Comparison of ENCODE assay signal across 8 cellular contexts in genomic region chr1:219173434-219173757, GRCh38. TPM values are rescaled to one million over a fixed set of nuclear protein-coding genes. Genes with fewer than 3 reads are reported as not detected.
DNase-seq lines count a peak whose midpoint lies in the region; ATAC-seq, FAIRE-seq and TF ChIP-seq lines count a peak whose summit lies in the region.

No MANE protein-coding gene starts in this region.

- H3K27ac ChIP-seq in WERI-Rb-1 = peak overlapping the region; percentile 79
- H3K27ac ChIP-seq in keratinocyte (ENCODE audit: control insufficient read depth, insufficient read depth, low read length) = peak overlapping the region; percentile 96

- H3K36me3 ChIP-seq in WERI-Rb-1 (no peaks in the 10 kb centered on the region), keratinocyte (ENCODE audit: control insufficient read depth in 2 of 2, extremely low read depth in 1 of 2, insufficient read depth in 2 of 2, low read length in 2 of 2) (peaks cover 0 to 4% of the 10 kb centered on the region in 2 experiments)

- ATAC-seq in HG02642 (IDR thresholded peaks at IDR 0.05; ENCODE audit: poor library complexity, unreplicated experiment) = peak; percentile 3

- peaks cover 30% of the 10 kb centered on the region for H3K4me1 Mint-ChIP-seq in type B pancreatic cell (ENCODE audit: unreplicated experiment)

- dilution Hi-C loops in keratinocyte (cut with MboI; ENCODE audit: extremely low pct_ligation_motif_present, low sequenced_read_pairs) = no loop called here

- H3K4me2 ChIP-seq in keratinocyte (ENCODE audit: control insufficient read depth, extremely low read depth, insufficient read depth, low read depth, low read length) = peak overlapping the region; percentile 99

- no peaks in the 10 kb centered on the region for H3K27me3 Mint-ChIP-seq in type B pancreatic cell

- H3K27ac Mint-ChIP-seq in type B pancreatic cell = peak overlapping the region; percentile 91

- no peak for DNase-seq in D721Med (ENCODE audit: insufficient read length, low spot score)
- no peak for DNase-seq in WERI-Rb-1
- no peak for DNase-seq in keratinocyte (ENCODE audit: low read depth, low spot score)
- DNase-seq in type B pancreatic cell (ENCODE audit: extremely low spot score, unreplicated experiment) = no peak
- no peak for DNase-seq in activated CD8-positive, alpha-beta memory T cell treated with anti-CD3 and anti-CD28 coated beads, Interleukin-2, amount 50 U/mL, for 48 hours
- no peak for DNase-seq in NCI-H446 (lab: John Stamatoyannopoulos, UW)
- no peak for DNase-seq in AML-193 (lab: John Stamatoyannopoulos, UW)

- H4K20me1 ChIP-seq in keratinocyte (ENCODE audit: control insufficient read depth, extremely low read depth, insufficient read depth, low read length) = no peaks in the 10 kb centered on the region

- H3K4me3 ChIP-seq in WERI-Rb-1 (ENCODE audit: low read depth, low read length) (peak overlapping the region; percentile 74), keratinocyte (ENCODE audit: control insufficient read depth in 2 of 3, extremely low read depth in 1 of 3, insufficient read depth in 2 of 3, low read depth in 1 of 3, low read length in 3 of 3) (peak overlapping the region; percentile 81 to 89 (median 88))

- H3K4me1 ChIP-seq in keratinocyte (ENCODE audit: control insufficient read depth, extremely low read depth, insufficient read depth, low read length) = peaks cover 24% of the 10 kb centered on the region

- no peak for TF ChIP-seq CTCF in D721Med (IDR thresholded peaks at IDR 0.05; ENCODE audit: insufficient read depth, missing control alignments)
- no peak for TF ChIP-seq CTCF in WERI-Rb-1 (IDR thresholded peaks at IDR 0.05; ENCODE audit: low read depth, low read length)
- no peak for TF ChIP-seq CTCF in keratinocyte (optimal IDR thresholded peaks at IDR 0.05 in 1 of 3, IDR thresholded peaks at IDR 0.05 in 1 of 3, conservative IDR thresholded peaks at IDR 0.05 in 1 of 3; ENCODE audit: extremely low read depth in 1 of 3, insufficient read depth in 2 of 3, low read length in 3 of 3)
- TF ChIP-seq CTCF in type B pancreatic cell (conservative IDR thresholded peaks at IDR 0.05) = no peak

- FAIRE-seq in D721Med (lab: Jason Lieb, UNC) (peak; percentile 53), keratinocyte (lab: Jason Lieb, UNC) (no peak)

- H3K9me3 ChIP-seq in WERI-Rb-1 (ENCODE audit: severe bottlenecking) (no peaks in the 10 kb centered on the region), keratinocyte (ENCODE audit: control insufficient read depth, low read depth, low read length) (no peaks in the 10 kb centered on the region)

- peaks cover 4% of the 10 kb centered on the region for H3K36me3 Mint-ChIP-seq in type B pancreatic cell

- peak overlapping the region; percentile 96 for H3K4me3 Mint-ChIP-seq in type B pancreatic cell

- peak overlapping the region; percentile 88 for H3K9ac ChIP-seq in keratinocyte (ENCODE audit: control insufficient read depth, extremely low read depth, insufficient read depth, low read length)

- H2AFZ ChIP-seq in keratinocyte (ENCODE audit: control insufficient read depth, low read length) = peak overlapping the region; percentile 96

- no peaks in the 10 kb centered on the region for H3K9me3 Mint-ChIP-seq in type B pancreatic cell

- H3K27me3 ChIP-seq in WERI-Rb-1 (ENCODE audit: insufficient read depth, low read depth, severe bottlenecking) (no peaks in the 10 kb centered on the region), keratinocyte (ENCODE audit: control insufficient read depth, extremely low read depth, insufficient read depth, low read length) (no peaks in the 10 kb centered on the region)

- H3K79me2 ChIP-seq in keratinocyte (ENCODE audit: control insufficient read depth, insufficient read depth, low read length) = peaks cover 15% of the 10 kb centered on the region

- peaks cover 3% of the 10 kb centered on the region for H3K9me1 ChIP-seq in keratinocyte (ENCODE audit: control insufficient read depth, extremely low read depth, insufficient read depth, low read length)

RNA-seq across cellular contexts. Expression of gene LYPLAL1, which starts 0.3 kb away (rescaled TPM):
- polyA plus RNA-seq in keratinocyte = 11.2 to 41.1 TPM (median 26.0 TPM) in 3 replicates
- polyA plus RNA-seq in keratinocyte (2011; ENCODE audit: low read depth) = 15.9 TPM
- 17.7 and 42.4 TPM in 2 replicates for polyA plus RNA-seq in keratinocyte (2011; cell fraction: cytosol; rRNA removed)
- polyA plus RNA-seq in keratinocyte (2011; cell fraction: nucleus; rRNA removed) = 23.0 and 35.8 TPM in 2 replicates
- polyA plus RNA-seq in keratinocyte (2012; ENCODE audit: low replicate concordance) = 18.4 and 29.2 TPM in 2 replicates
- polyA minus RNA-seq in keratinocyte = 1.8 to 11.7 TPM (median 9.4 TPM) in 3 replicates
- 9.4 TPM for polyA minus RNA-seq in keratinocyte (2011; cell fraction: cytosol; rRNA and poly(A)+ RNA removed)
- 15.8 and 29.2 TPM in 2 replicates for polyA minus RNA-seq in keratinocyte (2011; cell fraction: nucleus; rRNA and poly(A)+ RNA removed)
- 25.7 and 29.7 TPM in 2 replicates for total RNA-seq in type B pancreatic cell (ENCODE audit: low replicate concordance)
